Comparison of ENCODE assay signal across 27 cellular contexts in the genomic region with DNA sequence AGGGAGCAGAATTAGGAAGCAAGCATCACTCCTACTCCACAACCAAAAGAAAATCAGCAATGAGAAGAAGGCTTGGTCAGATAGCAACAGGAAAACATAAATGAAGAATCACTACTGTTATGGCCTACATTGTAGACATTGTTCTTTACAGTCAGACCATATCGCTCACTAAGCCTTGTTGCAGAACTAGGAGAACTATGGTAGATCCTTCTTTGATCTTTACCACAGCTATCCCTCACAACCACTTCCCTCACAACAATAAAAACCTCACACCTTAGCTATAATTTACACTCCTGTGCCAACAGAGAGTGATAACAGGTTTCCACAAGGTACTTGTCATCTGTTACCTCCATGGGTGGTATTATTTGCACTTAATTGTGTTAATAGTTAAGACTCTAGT.
"Had no signal": no experiment of that assay in that cellular context is flagged by ENCODE, and none has a peak within 500 bp of the region (broad histone marks: within the 10 kb centered on the region; RNA-seq: fewer than 3 reads in every experiment).

No MANE protein-coding gene starts in this region.

- H3K27ac Mint-ChIP-seq: activated naive CD4-positive, alpha-beta T cell treated with anti-CD3 and anti-CD28 coated beads for 36 hours; T-helper 1 cell treated with Interleukin-12 subunit alpha and Interleukin-12 subunit beta and Interleukin-4 antibody, amounts not matched to agents 30 μg/mL and 1 μg/mL, for 36 hours had no signal

- H3K4me1 Mint-ChIP-seq: central memory CD8-positive, alpha-beta T cell had no signal

- H3K4me3 Mint-ChIP-seq: activated naive CD4-positive, alpha-beta T cell treated with anti-CD3 and anti-CD28 coated beads for 36 hours; activated naive CD8-positive, alpha-beta T cell; activated T-cell treated with anti-CD3 and anti-CD28 coated beads, Interleukin-2, amount 50 U/mL, for 4 hours; central memory CD8-positive, alpha-beta T cell; T-helper 1 cell treated with Interleukin-12 subunit alpha and Interleukin-12 subunit beta and Interleukin-4 antibody, amounts not matched to agents 30 μg/mL and 1 μg/mL, for 36 hours had no signal

- DNase-seq: activated CD4-positive, alpha-beta T cell treated with anti-CD3 and anti-CD28 coated beads for 48 hours; activated CD4-positive, alpha-beta T cell treated with anti-CD3 and anti-CD28 coated beads, Interleukin-2, amount 50 U/mL, for 4 hours; activated CD4-positive, CD25-positive, alpha-beta regulatory T cell treated with anti-CD3 and anti-CD28 coated beads, Interleukin-2, amount 50 U/mL, for 72 hours; activated CD8-positive, alpha-beta memory T cell treated with anti-CD3 and anti-CD28 coated beads for 24 hours; activated gamma-delta T cell; activated naive CD4-positive, alpha-beta T cell treated with anti-CD3 and anti-CD28 coated beads for 36 hours; activated T-cell treated with anti-CD3 and anti-CD28 coated beads, Interleukin-2, amount 50 U/mL, for 4 hours; body of pancreas; Kasumi-1; KBM-7; NCI-H146; NCI-H187 treated with DMSO at 0.1 percent for 48 hours; NCI-H2107; NCI-H2171 treated with DMSO at 0.1 percent for 48 hours; NCI-H226; NCI-H526 treated with DMSO at 0.1 percent for 48 hours; Peyer's patch; Right ventricle myocardium superior; SJCRH30; SK-N-SH; SW 1271 had no signal

- ATAC-seq: body of pancreas had no signal

- H3K9me3 Mint-ChIP-seq: activated naive CD4-positive, alpha-beta T cell treated with anti-CD3 and anti-CD28 coated beads for 36 hours; activated T-cell treated with anti-CD3 and anti-CD28 coated beads, Interleukin-2, amount 50 U/mL, for 4 hours; activated T-helper 17 cell treated with anti-CD3 and anti-CD28 coated beads, Interleukin-2, amount 50 U/mL, for 72 hours; central memory CD8-positive, alpha-beta T cell; T-helper 1 cell treated with Interleukin-12 subunit alpha and Interleukin-12 subunit beta and Interleukin-4 antibody, amounts not matched to agents 30 μg/mL and 1 μg/mL, for 36 hours had no signal

- H3K4me3 ChIP-seq: ascending aorta, body of pancreas, Peyer's patch, SJCRH30 had no signal

- H3K27ac ChIP-seq: ascending aorta, body of pancreas, Peyer's patch, RWPE1, SJCRH30 had no signal
